In genomic region chr4:78056265-78057129, GRCh38 we compare ENCODE assay signal across 8 cellular contexts. TPM values are rescaled to one million over a fixed set of nuclear protein-coding genes. Genes with fewer than 3 reads are reported as not detected.
A peak's percentile ranks its signal among the peaks of the same experiment; 100 is the strongest.
DNase-seq lines count a peak whose midpoint lies in the region; ATAC-seq and TF ChIP-seq lines count a peak whose summit lies in the region.

No MANE protein-coding gene starts in this region.

- H3K9me3 ChIP-seq in adipocyte (ENCODE audit: control insufficient read depth, low read length) = no peaks in the 10 kb centered on the region
- no peaks in the 10 kb centered on the region for H3K9me3 ChIP-seq in heart right ventricle

- peak overlapping the region; percentile 79 for H3K4me3 Mint-ChIP-seq in osteocyte (ENCODE audit: unreplicated experiment)

- ATAC-seq in GM19043 (IDR thresholded peaks at IDR 0.05; ENCODE audit: low read depth, unreplicated experiment) (peak; percentile 78), HG03460 (IDR thresholded peaks at IDR 0.05; ENCODE audit: unreplicated experiment) (peak; percentile 73), heart right ventricle (peak; percentile 63 to 86 (median 81))

- no peaks in the 10 kb centered on the region for H3K27me3 ChIP-seq in adipocyte (replicated peaks; ENCODE audit: control insufficient read depth, insufficient read depth, low read length)
- peaks cover 0 to 64% (median 0%) of the 10 kb centered on the region in 7 donors for H3K27me3 ChIP-seq in heart right ventricle

- peaks cover 29% of the 10 kb centered on the region for H3K4me1 Mint-ChIP-seq in osteocyte (ENCODE audit: unreplicated experiment)

- H3K27ac Mint-ChIP-seq in osteocyte (ENCODE audit: unreplicated experiment) = no peak overlapping the region

- H3K4me3 ChIP-seq in adipocyte (ENCODE audit: low read length) = peak overlapping the region; percentile 92
- peak overlapping the region; percentile 54 to 77 (median 70) for H3K4me3 ChIP-seq in heart right ventricle

- H3K9ac ChIP-seq in adipocyte (ENCODE audit: low read length) = peak overlapping the region; percentile 85

- no peaks in the 10 kb centered on the region for H3K9me3 Mint-ChIP-seq in osteocyte (ENCODE audit: unreplicated experiment)

- H3K27me3 Mint-ChIP-seq in osteocyte (ENCODE audit: unreplicated experiment) = peaks cover 64% of the 10 kb centered on the region

- TF ChIP-seq CTCF in heart right ventricle (IDR thresholded peaks at IDR 0.05) (peak in 3 of 9 donors; percentile 19 to 22 (median 22)), osteocyte (IDR thresholded peaks at IDR 0.05) (no peak)

- H3K4me1 ChIP-seq in adipocyte (ENCODE audit: control insufficient read depth, insufficient read depth, low read length) (peaks cover 12% of the 10 kb centered on the region), heart right ventricle (peaks cover 0 to 37% (median 16%) of the 10 kb centered on the region in 9 donors)

- H3K36me3 ChIP-seq in adipocyte (ENCODE audit: control insufficient read depth, insufficient read depth, low read length, severe bottlenecking) = no peaks in the 10 kb centered on the region
- H3K36me3 ChIP-seq in heart right ventricle = no peaks in the 10 kb centered on the region

- intact Hi-C loops in heart right ventricle (cut with DNase I) = loop anchor here in 6 of 10 donors (5.0 to 10.0 kb wide), 4 partner anchors 62 to 461 kb away; no protein-coding TSS in a partner anchor

- no peaks in the 10 kb centered on the region for H3K36me3 Mint-ChIP-seq in osteocyte (ENCODE audit: unreplicated experiment)

- WGBS in heart right ventricle, 2 donors = 0 to 2% methylated on average over 39 of the region's 39 CpGs

- peak overlapping the region; percentile 35 to 93 (median 82) for H3K27ac ChIP-seq in heart right ventricle

- peak; percentile 12 for DNase-seq in CD1c-positive myeloid dendritic cell (ENCODE audit: extremely low spot score)
- peak; percentile 52 for DNase-seq in NCI-H526 treated with DMSO at 0.1 percent for 48 hours (lab: John Stamatoyannopoulos, UW)
- DNase-seq in adipocyte (ENCODE audit: low read depth) = peak; percentile 92
- peak; percentile 53 to 84 for DNase-seq in heart right ventricle
- DNase-seq in osteocyte (ENCODE audit: extremely low spot score, unreplicated experiment) = no peak
- DNase-seq in NK-92 (lab: John Stamatoyannopoulos, UW; ENCODE audit: unreplicated experiment) = no peak

RNA-seq across cellular contexts. Expression of gene FRAS1, which starts 0.6 kb away (rescaled TPM):
- 1 to 10 TPM; 1.3 to 6.2 (median 3.3) TPM for total RNA-seq in heart right ventricle
- 1 to 10 TPM in 1 of 2 donors, under 1 TPM in 1; 0.93 to 1.5 TPM for polyA plus RNA-seq in heart right ventricle
- 0.89 and 1.6 TPM in 2 replicates for total RNA-seq in osteocyte

Comparison
In these comparisons a context has a peak if more than half of its experiments do, and no peak if none do; other contexts are left out.
1. DNase-seq: peak in CD1c-positive myeloid dendritic cell (single experiment), NCI-H526 treated with DMSO at 0.1 percent for 48 hours (single experiment), adipocyte (single experiment) and heart right ventricle (2 of 2); none in osteocyte (single experiment) and NK-92 (single experiment).
2. Peak in every context shown above with its lines, with median percentiles within 50 percentile points of each other: ATAC-seq.